ENCODE assay signal across 35 cellular contexts in genomic region chr11:68931911-68932310, GRCh38. TPM values are rescaled to one million over a fixed set of nuclear protein-coding genes. Genes with fewer than 3 reads are reported as not detected.
"Had no signal": no experiment of that assay in that cellular context is flagged by ENCODE, and none has a peak within 500 bp of the region (broad histone marks: within the 10 kb centered on the region; RNA-seq: fewer than 3 reads in every experiment).

No MANE protein-coding gene starts in this region.

- H3K27ac Mint-ChIP-seq: activated CD4-positive, alpha-beta T cell treated with anti-CD3 and anti-CD28 coated beads for 36 hours; activated naive CD8-positive, alpha-beta T cell; activated T-cell treated with anti-CD3 and anti-CD28 coated beads, Interleukin-2, amount 50 U/mL, for 72 hours; brain; effector memory CD8-positive, alpha-beta T cell; nephron; stimulated activated memory B cell treated with anti-CD40 and anti-IgM and Interleukin-4, amounts not matched to agents 10 μg/mL and 1 μg/mL and 100 μg/mL, for 72 hours; T-cell; T-helper 2 cell treated with Interferon-gamma antibody and Interleukin-4, amounts not matched to agents 5 μg/mL and 100 μg/mL, for 36 hours had no signal

- H3K4me1 Mint-ChIP-seq: activated CD4-positive, alpha-beta T cell treated with anti-CD3 and anti-CD28 coated beads for 36 hours; brain; T-cell had no signal

- ATAC-seq: activated CD4-positive, alpha-beta T cell treated with anti-CD3 and anti-CD28 coated beads for 36 hours; activated T-cell treated with anti-CD3 and anti-CD28 coated beads, Interleukin-2, amount 50 U/mL, for 72 hours; effector memory CD8-positive, alpha-beta T cell; foreskin keratinocyte; right lobe of liver; stimulated activated memory B cell treated with anti-CD40 and anti-IgM and Interleukin-4, amounts not matched to agents 10 μg/mL and 1 μg/mL and 100 μg/mL, for 72 hours; T-cell had no signal

- H3K27me3 Mint-ChIP-seq: activated CD4-positive, alpha-beta T cell treated with anti-CD3 and anti-CD28 coated beads for 36 hours; activated naive CD8-positive, alpha-beta T cell; brain; effector memory CD8-positive, alpha-beta T cell; stimulated activated memory B cell treated with anti-CD40 and anti-IgM and Interleukin-4, amounts not matched to agents 10 μg/mL and 1 μg/mL and 100 μg/mL, for 72 hours; T-cell had no signal

- H3K4me3 ChIP-seq: cardiac muscle cell, coronary artery, dorsolateral prefrontal cortex, left ventricle myocardium inferior, lung, right lobe of liver, skin epidermis, testis, transverse colon had no signal

- H3K4me3 Mint-ChIP-seq: activated CD4-positive, alpha-beta T cell treated with anti-CD3 and anti-CD28 coated beads for 36 hours; activated naive CD8-positive, alpha-beta T cell; activated T-cell treated with anti-CD3 and anti-CD28 coated beads, Interleukin-2, amount 50 U/mL, for 72 hours; brain; effector memory CD8-positive, alpha-beta T cell; nephron; stimulated activated memory B cell treated with anti-CD40 and anti-IgM and Interleukin-4, amounts not matched to agents 10 μg/mL and 1 μg/mL and 100 μg/mL, for 72 hours; T-cell; T-helper 2 cell treated with Interferon-gamma antibody and Interleukin-4, amounts not matched to agents 5 μg/mL and 100 μg/mL, for 36 hours had no signal

- DNase-seq: activated CD4-positive, alpha-beta T cell treated with anti-CD3 and anti-CD28 coated beads for 36 hours; activated CD4-positive, alpha-beta T cell treated with anti-CD3 and anti-CD28 coated beads, Interleukin-2, amount 50 U/mL, for 4 hours; activated CD4-positive, CD25-positive, alpha-beta regulatory T cell; activated effector memory CD4-positive, alpha-beta T cell treated with Interleukin-2 at 50 U/mL for 16 hours; activated naive CD4-positive, alpha-beta T cell treated with Interleukin-2 at 50 U/mL for 16 hours; activated T-cell treated with anti-CD3 and anti-CD28 coated beads for 4 hours; activated T-cell treated with anti-CD3 and anti-CD28 coated beads, Interleukin-2, amount 50 U/mL, for 72 hours; aorta; dorsolateral prefrontal cortex; effector memory CD8-positive, alpha-beta T cell; foreskin keratinocyte; left ventricle myocardium inferior; mesendoderm; right lobe of liver; stimulated activated CD4-positive, alpha-beta T cell treated with anti-CD3 and anti-CD28 coated beads, Interleukin-4, amount 100 ng/mL, for 24 hours; T-cell; testis; transverse colon had no signal

- H3K27ac ChIP-seq: cardiac muscle cell, coronary artery, dorsolateral prefrontal cortex, foreskin keratinocyte, left ventricle myocardium inferior, right lobe of liver, testis had no signal

- H3K9me3 ChIP-seq: right lobe of liver, testis, transverse colon had no signal

- H3K4me1 ChIP-seq: foreskin keratinocyte, right lobe of liver had no signal

- H3K9me3 Mint-ChIP-seq: activated T-cell treated with anti-CD3 and anti-CD28 coated beads, Interleukin-2, amount 50 U/mL, for 72 hours; effector memory CD8-positive, alpha-beta T cell; stimulated activated memory B cell treated with anti-CD40 and anti-IgM and Interleukin-4, amounts not matched to agents 10 μg/mL and 1 μg/mL and 100 μg/mL, for 72 hours; T-cell; T-helper 2 cell treated with Interferon-gamma antibody and Interleukin-4, amounts not matched to agents 5 μg/mL and 100 μg/mL, for 36 hours had no signal

- H3K27me3 ChIP-seq: cardiac muscle cell, dorsolateral prefrontal cortex, foreskin keratinocyte, right lobe of liver, testis, transverse colon had no signal

RNA-seq across cellular contexts. Expression of gene MRGPRD, which starts 48.9 kb away (rescaled TPM):
- total RNA-seq: activated CD4-positive, alpha-beta T cell treated with anti-CD3 and anti-CD28 coated beads for 36 hours; activated T-cell treated with anti-CD3 and anti-CD28 coated beads, Interleukin-2, amount 50 U/mL, for 72 hours; cardiac muscle cell; cerebellum; dorsolateral prefrontal cortex; endothelial cell of umbilical vein; esophagus mucosa; foreskin keratinocyte; left ventricle myocardium inferior; lung; mononuclear cell; myocyte; osteoblast; renal cortical epithelial cell; right lobe of liver; T-cell; testis; transverse colon; urinary bladder had no signal
- polyA plus RNA-seq: aorta, cardiac muscle cell, endothelial cell of umbilical vein, foreskin keratinocyte, lung had no signal
